17 cellular contexts compared by ENCODE assay signal in the genomic region with DNA sequence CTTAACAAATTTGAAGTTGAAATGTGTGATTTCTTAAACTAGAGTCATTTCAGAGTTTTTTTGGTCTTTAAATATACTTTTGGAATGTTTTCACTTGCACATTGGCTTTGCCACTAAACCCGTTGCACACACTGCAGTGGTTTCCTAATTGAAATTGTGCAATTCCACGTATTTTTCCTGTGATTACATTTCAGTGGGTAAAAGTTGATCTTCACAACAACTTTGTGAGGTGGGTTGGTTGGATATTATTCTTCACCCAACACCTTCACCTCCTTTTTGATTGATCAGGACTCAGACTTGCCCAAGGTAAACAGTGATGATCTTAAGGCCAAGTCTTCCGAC. TPM values are rescaled to one million over a fixed set of nuclear protein-coding genes. Genes with fewer than 3 reads are reported as not detected.
DNase-seq lines count a peak whose midpoint lies in the region; ATAC-seq and TF ChIP-seq lines count a peak whose summit lies in the region.
"Had no signal": no experiment of that assay in that cellular context is flagged by ENCODE, and none has a peak within 500 bp of the region (broad histone marks: within the 10 kb centered on the region; RNA-seq: fewer than 3 reads in every experiment).

No MANE protein-coding gene starts in this region.

- H3K36me3 ChIP-seq in right atrium auricular region (no peaks in the 10 kb centered on the region), liver (ENCODE audit: control insufficient read depth in 4 of 4, insufficient read depth in 3 of 4, low read depth in 1 of 4, low read length in 3 of 4) (no peaks in the 10 kb centered on the region)

- H3K27ac ChIP-seq in right atrium auricular region (no peak overlapping the region), liver (ENCODE audit: low read depth in 1 of 2, low read length in 2 of 2) (peak overlapping the region; percentile 52 to 63)
- H3K27ac ChIP-seq: BLaER1 treated with 17β-estradiol and CSF1 and Interleukin-3, amounts not matched to agents 10 nM and 100 nM had no signal

- WGBS in liver, result 27% methylated on average over 3 of the region's 3 CpGs

- no peak for DNase-seq in Right ventricle myocardium inferior (ENCODE audit: missing footprints)
- DNase-seq in right atrium auricular region (ENCODE audit: low spot score), result no peak
- DNase-seq in fibroblast of gingiva (ENCODE audit: low read depth), result peak; percentile 68
- DNase-seq in cerebellar cortex (ENCODE audit: low spot score), result no peak
- DNase-seq in MV-4-11 (lab: John Stamatoyannopoulos, UW), result no peak
- DNase-seq: DND-41, HCEC 1CT, KG1, NCI-H1092 treated with DMSO at 0.1 percent for 48 hours, NCI-H187, NCI-H226, NCI-H524 treated with DMSO at 0.1 percent for 48 hours had no signal

- intact Hi-C loops in Right ventricle myocardium inferior (cut with DNase I), result no loop called here

- no peak overlapping the region for H3K4me3 ChIP-seq in right atrium auricular region
- no peak overlapping the region for H3K4me3 ChIP-seq in liver (ENCODE audit: low read depth in 1 of 3, low read length in 3 of 3)
- H3K4me3 ChIP-seq: BLaER1 treated with 17β-estradiol and CSF1 and Interleukin-3, amounts not matched to agents 10 nM and 100 nM had no signal

- no peaks in the 10 kb centered on the region for H3K27me3 ChIP-seq in right atrium auricular region
- no peaks in the 10 kb centered on the region for H3K27me3 ChIP-seq in liver (ENCODE audit: control insufficient read depth in 4 of 4, insufficient read depth in 4 of 4, low read length in 3 of 4)
- H3K27me3 ChIP-seq: BLaER1 treated with 17β-estradiol and CSF1 and Interleukin-3, amounts not matched to agents 10 nM and 100 nM had no signal

- H3K9me3 ChIP-seq in right atrium auricular region, result no peaks in the 10 kb centered on the region
- no peaks in the 10 kb centered on the region for H3K9me3 ChIP-seq in liver (ENCODE audit: control insufficient read depth in 4 of 4, low read length in 3 of 4)

- TF ChIP-seq RAD21 in liver (IDR thresholded peaks at IDR 0.05), result peak in 1 of 2 donors; percentile 19

- peak; percentile 20 for ATAC-seq in Right ventricle myocardium inferior
- ATAC-seq in HG02885 (IDR thresholded peaks at IDR 0.05; ENCODE audit: poor library complexity, unreplicated experiment), result no peak
- no peak for ATAC-seq in HG03442 (IDR thresholded peaks at IDR 0.05; ENCODE audit: unreplicated experiment)
- ATAC-seq: Panc1 had no signal

- no peak for TF ChIP-seq CTCF in right atrium auricular region (IDR thresholded peaks at IDR 0.05)
- TF ChIP-seq CTCF in liver (IDR thresholded peaks at IDR 0.05; ENCODE audit: low read depth, low read length, missing input control), result no peak

- H3K4me1 ChIP-seq in right atrium auricular region (peaks cover 0 to 8% of the 10 kb centered on the region in 2 donors), liver (ENCODE audit: control insufficient read depth in 4 of 4, insufficient read depth in 4 of 4, low read length in 3 of 4) (peaks cover 0 to 14% (median 8%) of the 10 kb centered on the region in 4 donors)

- H3K9ac ChIP-seq in liver (ENCODE audit: low read depth in 1 of 2, low read length in 2 of 2), result no peak overlapping the region
- H3K9ac ChIP-seq: BLaER1 treated with 17β-estradiol and CSF1 and Interleukin-3, amounts not matched to agents 10 nM and 100 nM had no signal

TF ChIP-seq in liver, 16 proteins besides CTCF, POLR2A, EP300 and RAD21:
- TF ChIP-seq EGR1 (IDR thresholded peaks at IDR 0.05; ENCODE audit: low read depth in 2 of 2) (no peak), JUND (IDR thresholded peaks at IDR 0.05) (peak in 1 of 2 donors; percentile 65), HNF4A (conservative IDR thresholded peaks at IDR 0.05) (peak; percentile 33 to 57), REST (IDR thresholded peaks at IDR 0.05) (peak; percentile 63), ATF3 (IDR thresholded peaks at IDR 0.05) (peak; percentile 19), HNF4G (IDR thresholded peaks at IDR 0.05) (no peak), RXRA (IDR thresholded peaks at IDR 0.05) (peak; percentile 37 to 81), SP1 (IDR thresholded peaks at IDR 0.05) (peak; percentile 57)

RNA-seq across cellular contexts. Expression of gene SEPTIN11, which starts 13.6 kb away (rescaled TPM):
- 32.9 TPM for total RNA-seq in Right ventricle myocardium inferior
- total RNA-seq in right atrium auricular region, result 10 to 100 TPM; 34.9 to 59.0 TPM
- total RNA-seq in liver, result 10 to 100 TPM; 28.5 to 37.4 TPM
- 10 to 100 TPM; 17.2 to 21.6 TPM for polyA plus RNA-seq in liver

Comparison
In these comparisons a context has a peak if more than half of its experiments do, and no peak if none do; other contexts are left out.
1. H3K27ac ChIP-seq: peak in liver (2 of 2); none in right atrium auricular region (0 of 2).